ENCODE assay signal across 10 cellular contexts in genomic region chr3:29065211-29065785, GRCh38.
DNase-seq lines count a peak whose midpoint lies in the region; ATAC-seq and FAIRE-seq lines count a peak whose summit lies in the region.
"Had no signal": no experiment of that assay in that cellular context is flagged by ENCODE, and none has a peak within 500 bp of the region (broad histone marks: within the 10 kb centered on the region; RNA-seq: fewer than 3 reads in every experiment).

No MANE protein-coding gene starts in this region.

- H3K27ac Mint-ChIP-seq in stimulated activated naive CD8-positive, alpha-beta T cell treated with anti-CD3 and anti-CD28 coated beads, Interleukin-15, amount 100 ng/mL, for 72 hours, result no peak overlapping the region
- H3K27ac Mint-ChIP-seq: activated naive CD8-positive, alpha-beta T cell treated with anti-CD3 and anti-CD28 coated beads, Interleukin-2, amount 10 ng/mL, durations not matched to agents 7 days and 5 days had no signal

- peak; percentile 66 for DNase-seq in D341Med (ENCODE audit: low spot score)
- DNase-seq in NCI-H2196 (lab: John Stamatoyannopoulos, UW; ENCODE audit: unreplicated experiment), result peak; percentile 79
- DNase-seq in cerebellar cortex (ENCODE audit: low spot score), result peak; percentile 3
- peak; percentile 99 for DNase-seq in kidney tubule cell (ENCODE audit: low spot score)
- DNase-seq in urothelium cell line (ENCODE audit: low spot score), result peak; percentile 90
- DNase-seq in activated CD4-positive, CD25-positive, alpha-beta regulatory T cell (lab: John Stamatoyannopoulos, UW), result no peak
- DNase-seq in stimulated activated naive CD8-positive, alpha-beta T cell treated with anti-CD3 and anti-CD28 coated beads, Interleukin-15, amount 100 ng/mL, for 72 hours, result no peak
- DNase-seq: activated naive CD8-positive, alpha-beta T cell treated with anti-CD3 and anti-CD28 coated beads, Interleukin-2, amount 10 ng/mL, durations not matched to agents 7 days and 5 days had no signal

- H3K4me3 Mint-ChIP-seq in stimulated activated naive CD8-positive, alpha-beta T cell treated with anti-CD3 and anti-CD28 coated beads, Interleukin-15, amount 100 ng/mL, for 72 hours, result no peak overlapping the region
- H3K4me3 Mint-ChIP-seq: activated naive CD8-positive, alpha-beta T cell treated with anti-CD3 and anti-CD28 coated beads, Interleukin-2, amount 10 ng/mL, durations not matched to agents 7 days and 5 days had no signal

- no peaks in the 10 kb centered on the region for H3K27me3 Mint-ChIP-seq in stimulated activated naive CD8-positive, alpha-beta T cell treated with anti-CD3 and anti-CD28 coated beads, Interleukin-15, amount 100 ng/mL, for 72 hours

- peaks cover 0 to 8% of the 10 kb centered on the region in 2 donors for H3K9me3 Mint-ChIP-seq in stimulated activated naive CD8-positive, alpha-beta T cell treated with anti-CD3 and anti-CD28 coated beads, Interleukin-15, amount 100 ng/mL, for 72 hours

- peak; percentile 87 for FAIRE-seq in urothelium cell line (lab: Jason Lieb, UNC)
- FAIRE-seq: GM18507 had no signal

- no peaks in the 10 kb centered on the region for H3K4me1 Mint-ChIP-seq in stimulated activated naive CD8-positive, alpha-beta T cell treated with anti-CD3 and anti-CD28 coated beads, Interleukin-15, amount 100 ng/mL, for 72 hours
- H3K4me1 Mint-ChIP-seq: activated naive CD8-positive, alpha-beta T cell treated with anti-CD3 and anti-CD28 coated beads, Interleukin-2, amount 10 ng/mL, durations not matched to agents 7 days and 5 days had no signal

- ATAC-seq in stimulated activated naive CD8-positive, alpha-beta T cell treated with anti-CD3 and anti-CD28 coated beads, Interleukin-15, amount 100 ng/mL, for 72 hours, result no peak
- no peak for ATAC-seq in GM18909 (IDR thresholded peaks at IDR 0.05; ENCODE audit: poor library complexity, unreplicated experiment)

Comparison
In these comparisons a context has a peak if more than half of its experiments do, and no peak if none do; other contexts are left out.
1. DNase-seq: peak in D341Med (single experiment), NCI-H2196 (single experiment), cerebellar cortex (single experiment), kidney tubule cell (single experiment) and urothelium cell line (single experiment); none in activated CD4-positive, CD25-positive, alpha-beta regulatory T cell (0 of 4) and stimulated activated naive CD8-positive, alpha-beta T cell treated with anti-CD3 and anti-CD28 coated beads, Interleukin-15, amount 100 ng/mL, for 72 hours (0 of 2).